In genomic region chr11:69948256-69949141, GRCh38 we compare ENCODE assay signal across 13 cellular contexts.
DNase-seq lines count a peak whose midpoint lies in the region; ATAC-seq and TF ChIP-seq lines count a peak whose summit lies in the region.
"Had no signal": no experiment of that assay in that cellular context is flagged by ENCODE, and none has a peak within 500 bp of the region (broad histone marks: within the 10 kb centered on the region; RNA-seq: fewer than 3 reads in every experiment).

No MANE protein-coding gene starts in this region.

- no peaks in the 10 kb centered on the region for H3K36me3 Mint-ChIP-seq in brain
- H3K36me3 Mint-ChIP-seq: activated naive CD4-positive, alpha-beta T cell treated with anti-CD3 and anti-CD28 coated beads, Interleukin-2, amount 50 U/mL, for 24 hours had no signal

- H3K4me3 Mint-ChIP-seq in stimulated activated naive CD8-positive, alpha-beta T cell treated with anti-CD3 and anti-CD28 coated beads, Interleukin-15, amount 100 ng/mL, for 72 hours, result no peak overlapping the region
- no peak overlapping the region for H3K4me3 Mint-ChIP-seq in brain
- H3K4me3 Mint-ChIP-seq: activated naive CD4-positive, alpha-beta T cell treated with anti-CD3 and anti-CD28 coated beads, Interleukin-2, amount 50 U/mL, for 24 hours; B cell; stimulated activated naive B cell treated with anti-CD40 and anti-IgM and Interleukin-4, amounts not matched to agents 10 μg/mL and 1 μg/mL and 100 μg/mL, for 72 hours; T-helper 2 cell treated with Interferon-gamma antibody and Interleukin-4, amounts not matched to agents 5 μg/mL and 100 μg/mL, for 36 hours had no signal

- H3K9me3 ChIP-seq in left lung, result peaks cover 0 to 5% of the 10 kb centered on the region in 2 donors

- H3K4me3 ChIP-seq in left lung, result no peak overlapping the region

- ATAC-seq in stimulated activated naive CD8-positive, alpha-beta T cell treated with anti-CD3 and anti-CD28 coated beads, Interleukin-15, amount 100 ng/mL, for 72 hours, result peak; percentile 27
- ATAC-seq in stimulated activated naive CD8-positive, alpha-beta T cell treated with anti-CD3 and anti-CD28 coated beads, Interleukin-15, Interleukin-2, amounts not matched to agents 100 U/mL and 50 U/mL, for 24 hours, result no peak
- ATAC-seq in left lung, result peak; percentile 67

- intact Hi-C loops in left lung (cut with DNase I), result no loop called here

- H3K27me3 ChIP-seq in left lung, result peaks cover 0 to 17% of the 10 kb centered on the region in 2 donors

- peaks cover 9% of the 10 kb centered on the region for H3K27me3 Mint-ChIP-seq in stimulated activated naive CD8-positive, alpha-beta T cell treated with anti-CD3 and anti-CD28 coated beads, Interleukin-15, amount 100 ng/mL, for 72 hours
- H3K27me3 Mint-ChIP-seq in brain, result peaks cover 2% of the 10 kb centered on the region

- TF ChIP-seq CTCF in brain (conservative IDR thresholded peaks at IDR 0.05), result no peak
- TF ChIP-seq CTCF in left lung (IDR thresholded peaks at IDR 0.05), result no peak

- H3K4me1 Mint-ChIP-seq in stimulated activated naive CD8-positive, alpha-beta T cell treated with anti-CD3 and anti-CD28 coated beads, Interleukin-15, amount 100 ng/mL, for 72 hours, result no peaks in the 10 kb centered on the region
- peaks cover 7% of the 10 kb centered on the region for H3K4me1 Mint-ChIP-seq in brain
- H3K4me1 Mint-ChIP-seq: activated naive CD4-positive, alpha-beta T cell treated with anti-CD3 and anti-CD28 coated beads, Interleukin-2, amount 50 U/mL, for 24 hours; B cell; stimulated activated naive B cell treated with anti-CD40 and anti-IgM and Interleukin-4, amounts not matched to agents 10 μg/mL and 1 μg/mL and 100 μg/mL, for 72 hours had no signal

- no peak for DNase-seq in stimulated activated naive CD8-positive, alpha-beta T cell treated with anti-CD3 and anti-CD28 coated beads, Interleukin-15, amount 100 ng/mL, for 72 hours
- no peak for DNase-seq in stimulated activated naive CD8-positive, alpha-beta T cell treated with anti-CD3 and anti-CD28 coated beads, Interleukin-15, Interleukin-2, amounts not matched to agents 100 U/mL and 50 U/mL, for 24 hours
- peak in 1 of 2 donors; percentile 66 for DNase-seq in left lung
- DNase-seq in SIG-M5 (lab: John Stamatoyannopoulos, UW), result no peak
- DNase-seq in pons (ENCODE audit: low spot score), result no peak
- DNase-seq in NCI-H526 (lab: John Stamatoyannopoulos, UW), result no peak
- no peak for DNase-seq in NCI-H82 treated with DMSO at 0.1 percent for 48 hours (lab: John Stamatoyannopoulos, UW; ENCODE audit: unreplicated experiment)
- DNase-seq: NCI-H1417 treated with DMSO at 0.1 percent for 48 hours; stimulated activated naive B cell treated with anti-CD40 and anti-IgM and Interleukin-4, amounts not matched to agents 10 μg/mL and 1 μg/mL and 100 μg/mL, for 72 hours had no signal

- H3K36me3 ChIP-seq in left lung, result no peaks in the 10 kb centered on the region

- no peak overlapping the region for H3K27ac Mint-ChIP-seq in stimulated activated naive CD8-positive, alpha-beta T cell treated with anti-CD3 and anti-CD28 coated beads, Interleukin-15, amount 100 ng/mL, for 72 hours
- H3K27ac Mint-ChIP-seq in brain, result peak overlapping the region in 3 of 5 experiments; percentile 21 to 66 (median 55)
- H3K27ac Mint-ChIP-seq: B cell; stimulated activated naive B cell treated with anti-CD40 and anti-IgM and Interleukin-4, amounts not matched to agents 10 μg/mL and 1 μg/mL and 100 μg/mL, for 72 hours; T-helper 2 cell treated with Interferon-gamma antibody and Interleukin-4, amounts not matched to agents 5 μg/mL and 100 μg/mL, for 36 hours had no signal

- no peak overlapping the region for H3K27ac ChIP-seq in left lung

- no peaks in the 10 kb centered on the region for H3K4me1 ChIP-seq in left lung

- H3K9me3 Mint-ChIP-seq in stimulated activated naive CD8-positive, alpha-beta T cell treated with anti-CD3 and anti-CD28 coated beads, Interleukin-15, amount 100 ng/mL, for 72 hours, result no peaks in the 10 kb centered on the region
- peaks cover 0 to 2% (median 0%) of the 10 kb centered on the region in 5 experiments for H3K9me3 Mint-ChIP-seq in brain
- H3K9me3 Mint-ChIP-seq: activated naive CD4-positive, alpha-beta T cell treated with anti-CD3 and anti-CD28 coated beads, Interleukin-2, amount 50 U/mL, for 24 hours; T-helper 2 cell treated with Interferon-gamma antibody and Interleukin-4, amounts not matched to agents 5 μg/mL and 100 μg/mL, for 36 hours had no signal

Comparison
In these comparisons a context has a peak if more than half of its experiments do, and no peak if none do; other contexts are left out.
1. H3K27ac Mint-ChIP-seq: peak in brain (3 of 5); none in stimulated activated naive CD8-positive, alpha-beta T cell treated with anti-CD3 and anti-CD28 coated beads, Interleukin-15, amount 100 ng/mL, for 72 hours (0 of 2).